In genomic region chr2:112906276-112906675, GRCh38 we compare ENCODE assay signal across 20 cellular contexts. TPM values are rescaled to one million over a fixed set of nuclear protein-coding genes. Genes with fewer than 3 reads are reported as not detected.
A peak's percentile ranks its signal among the peaks of the same experiment; 100 is the strongest.
DNase-seq lines count a peak whose midpoint lies in the region; ATAC-seq and TF ChIP-seq lines count a peak whose summit lies in the region.
"Had no signal": no experiment of that assay in that cellular context is flagged by ENCODE, and none has a peak within 500 bp of the region (broad histone marks: within the 10 kb centered on the region; RNA-seq: fewer than 3 reads in every experiment).

No MANE protein-coding gene starts in this region.

- no TSS peak for BruUV-seq in Calu3 (replicated peaks; lab: Mats Ljungman, UMichigan)
- no TSS peak for BruUV-seq in Panc1 (replicated peaks; lab: Mats Ljungman, UMichigan)

- H3K27ac Mint-ChIP-seq in Calu3 (ENCODE audit: unreplicated experiment), result no peak overlapping the region
- H3K27ac Mint-ChIP-seq: CD14-positive monocyte had no signal

- H3K4me1 Mint-ChIP-seq in Calu3 (ENCODE audit: low read depth, unreplicated experiment), result peaks cover 32% of the 10 kb centered on the region
- H3K4me1 Mint-ChIP-seq: CD4-positive, alpha-beta memory T cell; H9; IgD-negative memory B cell had no signal

- no peaks in the 10 kb centered on the region for H3K4me1 ChIP-seq in Panc1 (ENCODE audit: control insufficient read depth, insufficient read depth, low read length)
- no peaks in the 10 kb centered on the region for H3K4me1 ChIP-seq in mucosa of descending colon (ENCODE audit: low read depth)
- H3K4me1 ChIP-seq: BLaER1 had no signal

- peaks cover 5% of the 10 kb centered on the region for H3K27me3 ChIP-seq in Panc1 (ENCODE audit: control insufficient read depth, insufficient read depth, low read length)
- H3K27me3 ChIP-seq: BLaER1 had no signal

- no peaks in the 10 kb centered on the region for H3K9me3 Mint-ChIP-seq in Calu3 (ENCODE audit: low read depth, unreplicated experiment)
- H3K9me3 Mint-ChIP-seq: CD4-positive, alpha-beta memory T cell had no signal

- in situ Hi-C loops in Panc1 (cut with HindIII; ENCODE audit: low pct_unique_long_range_greater_than_20kb, low sequenced_read_pairs), result no loop called here

- DNase-seq in Calu3, result peak; percentile 14
- no peak for DNase-seq in Panc1 (ENCODE audit: low read depth, low spot score)
- peak; percentile 34 for DNase-seq in fibroblast of the aortic adventitia (ENCODE audit: low read depth)
- DNase-seq in mucosa of descending colon, result no peak
- no peak for DNase-seq in NOMO-1 (lab: John Stamatoyannopoulos, UW; ENCODE audit: unreplicated experiment in 2 of 2)
- DNase-seq: 8988T; CD4-positive, alpha-beta memory T cell; DMS79 treated with DMSO at 0.1 percent for 48 hours; EL; H9 had no signal

- ATAC-seq in Panc1, result peak; percentile 48; the same call in 1 of the 2 replicates
- peak; percentile 63 for ATAC-seq in mucosa of descending colon
- no peak for ATAC-seq in GM21360 (IDR thresholded peaks at IDR 0.05; ENCODE audit: unreplicated experiment)
- ATAC-seq in GM21390 (IDR thresholded peaks at IDR 0.05; ENCODE audit: unreplicated experiment), result no peak
- ATAC-seq: HepG2 had no signal

- H3K4me3 ChIP-seq in Panc1 (ENCODE audit: low read depth in 2 of 2, low read length in 2 of 2) (no peak overlapping the region), fibroblast of the aortic adventitia (ENCODE audit: low read depth, low read length) (no peak overlapping the region), mucosa of descending colon (no peak overlapping the region)
- H3K4me3 ChIP-seq: BLaER1 had no signal

- no peaks in the 10 kb centered on the region for H3K36me3 ChIP-seq in Panc1 (ENCODE audit: control insufficient read depth, insufficient read depth, low read length)
- H3K36me3 ChIP-seq in mucosa of descending colon (ENCODE audit: low read depth), result no peaks in the 10 kb centered on the region
- H3K36me3 ChIP-seq: BLaER1 had no signal

- H3K9me3 ChIP-seq in Panc1 (ENCODE audit: control insufficient read depth, insufficient read depth, low read depth, low read length) (no peaks in the 10 kb centered on the region), mucosa of descending colon (no peaks in the 10 kb centered on the region)

- TF ChIP-seq CTCF in Calu3 (IDR thresholded peaks at IDR 0.05; ENCODE audit: unreplicated experiment), result no peak
- no peak for TF ChIP-seq CTCF in Panc1 (IDR thresholded peaks at IDR 0.05)
- no peak for TF ChIP-seq CTCF in fibroblast of the aortic adventitia (IDR thresholded peaks at IDR 0.05; ENCODE audit: insufficient read depth, low read length)
- no peak for TF ChIP-seq CTCF in mucosa of descending colon (IDR thresholded peaks at IDR 0.05)

- CTCF ChIA-PET in Calu3 (lab: Charles Lee) (no interaction called here), Panc1 (lab: Charles Lee) (no interaction called here)

- H3K36me3 Mint-ChIP-seq in Calu3 (ENCODE audit: insufficient read depth, unreplicated experiment), result no peaks in the 10 kb centered on the region
- H3K36me3 Mint-ChIP-seq: CD14-positive monocyte; CD4-positive, alpha-beta memory T cell; IgD-negative memory B cell had no signal

- no peaks in the 10 kb centered on the region for H3K27me3 Mint-ChIP-seq in Calu3 (ENCODE audit: unreplicated experiment)

- POLR2A ChIA-PET in Panc1 (lab: Charles Lee), result no interaction called here

- no peak overlapping the region for H3K4me3 Mint-ChIP-seq in Calu3 (ENCODE audit: low read depth, unreplicated experiment)
- H3K4me3 Mint-ChIP-seq: CD14-positive monocyte; CD4-positive, alpha-beta memory T cell; H9; IgD-negative memory B cell had no signal

- H3K27ac ChIP-seq in Panc1 (ENCODE audit: low read length), result no peak overlapping the region
- H3K27ac ChIP-seq: BLaER1 had no signal

- intact Hi-C loops in Calu3 (cut with micrococcal nuclease; ENCODE audit: unreplicated experiment), result no loop called here
- intact Hi-C loops in Panc1 (cut with micrococcal nuclease; ENCODE audit: unreplicated experiment), result no loop called here
- intact Hi-C loops in mucosa of descending colon (cut with DNase I, micrococcal nuclease), result no loop called here

RNA-seq across cellular contexts. Expression of gene IL37, which starts 4.7 kb away (rescaled TPM):
- total RNA-seq in Calu3 (2022), result 1.9 and 2.0 TPM in 2 replicates
- total RNA-seq in Panc1 (2021; ENCODE audit: unreplicated experiment), result not detected
- polyA plus RNA-seq in Panc1 (2012; ENCODE audit: insufficient read length), result not detected
- total RNA-seq in fibroblast of the aortic adventitia (ENCODE audit: low replicate concordance), result not detected in 2 replicates
- total RNA-seq in mucosa of descending colon, result under 1 TPM in 2 of 3 donors, not detected in 1; 0.67 to 0.82 TPM
- total RNA-seq: A673; CD4-positive, alpha-beta memory T cell; G401; H1; H9; HepG2 had no signal
- polyA plus RNA-seq: AG04450; CD14-positive monocyte; CD4-positive, alpha-beta memory T cell; HepG2; IgD-negative memory B cell had no signal

Comparison
In these comparisons a context has a peak if more than half of its experiments do, and no peak if none do; other contexts are left out.
1. DNase-seq: peak in Calu3 (single experiment) and fibroblast of the aortic adventitia (single experiment); none in Panc1 (single experiment), mucosa of descending colon (0 of 3) and NOMO-1 (0 of 2).
2. ATAC-seq: peak in Panc1 (single experiment) and mucosa of descending colon (single experiment); none in GM21360 (single experiment) and GM21390 (single experiment).